ENCODE assay signal across 15 cellular contexts in genomic region chr2:63300835-63301234, GRCh38.
DNase-seq lines count a peak whose midpoint lies in the region; ATAC-seq and TF ChIP-seq lines count a peak whose summit lies in the region.
"Had no signal": no experiment of that assay in that cellular context is flagged by ENCODE, and none has a peak within 500 bp of the region (broad histone marks: within the 10 kb centered on the region; RNA-seq: fewer than 3 reads in every experiment).

No MANE protein-coding gene starts in this region.

- H2AFZ ChIP-seq in GM23338 (no peak overlapping the region), OCI-LY3 (ENCODE audit: low read depth, low read length) (no peak overlapping the region)
- H2AFZ ChIP-seq: hepatocyte had no signal

- no peak overlapping the region for H3K27ac ChIP-seq in DOHH2 (ENCODE audit: low read depth, low read length)
- no peak overlapping the region for H3K27ac ChIP-seq in GM23338 (ENCODE audit: low read depth)
- no peak overlapping the region for H3K27ac ChIP-seq in OCI-LY3 (ENCODE audit: low read length)
- H3K27ac ChIP-seq: hepatocyte, neutrophil had no signal

- H3K9ac ChIP-seq in OCI-LY3 (ENCODE audit: low read length) = no peak overlapping the region

- H4K20me1 ChIP-seq in DOHH2 (ENCODE audit: control insufficient read depth, insufficient read depth, low read depth, low read length) (no peaks in the 10 kb centered on the region), GM23338 (replicated peaks; ENCODE audit: insufficient read depth) (no peaks in the 10 kb centered on the region), OCI-LY3 (ENCODE audit: insufficient read depth, low read length) (no peaks in the 10 kb centered on the region)

- H3K36me3 Mint-ChIP-seq in GM23338 (ENCODE audit: low read depth) (peaks cover 73% of the 10 kb centered on the region), endothelial cell (ENCODE audit: low read depth, unreplicated experiment) (peaks cover 27% of the 10 kb centered on the region)
- H3K36me3 Mint-ChIP-seq: activated naive CD4-positive, alpha-beta T cell treated with anti-CD3 and anti-CD28 coated beads, Interleukin-2, amount 10 ng/mL, durations not matched to agents 7 days and 5 days had no signal

- peaks cover 62% of the 10 kb centered on the region for H3K9me3 Mint-ChIP-seq in GM23338
- peaks cover 15% of the 10 kb centered on the region for H3K9me3 Mint-ChIP-seq in endothelial cell (ENCODE audit: unreplicated experiment)

- H3K4me2 ChIP-seq in DOHH2 (ENCODE audit: low read length) = no peak overlapping the region
- H3K4me2 ChIP-seq in GM23338 = no peak overlapping the region
- H3K4me2 ChIP-seq in OCI-LY3 (ENCODE audit: low read length) = no peak overlapping the region
- H3K4me2 ChIP-seq: hepatocyte had no signal

- DNase-seq in GM23338 (ENCODE audit: low spot score) (peak; percentile 64), endothelial cell (ENCODE audit: low spot score) (no peak), posterior cingulate gyrus (no peak), NCI-H446 (lab: John Stamatoyannopoulos, UW) (no peak)
- DNase-seq: activated naive CD4-positive, alpha-beta T cell treated with anti-CD3 and anti-CD28 coated beads, Interleukin-2, amount 10 ng/mL, durations not matched to agents 7 days and 5 days; CD4-positive, alpha-beta memory T cell; mammary epithelial cell; T1000 had no signal

- TF ChIP-seq CTCF in DOHH2 (IDR thresholded peaks at IDR 0.05; ENCODE audit: low read depth, low read length, poor library complexity, severe bottlenecking) (peak; percentile 61), GM23338 (conservative IDR thresholded peaks at IDR 0.05; ENCODE audit: low read depth in 2 of 2) (peak; percentile 55 to 63), OCI-LY3 (IDR thresholded peaks at IDR 0.05; ENCODE audit: low read depth, low read length) (peak; percentile 49), endothelial cell (IDR thresholded peaks at IDR 0.05; ENCODE audit: unreplicated experiment) (no peak)

- no peak overlapping the region for H3K27ac Mint-ChIP-seq in GM23338
- H3K27ac Mint-ChIP-seq in endothelial cell (ENCODE audit: unreplicated experiment) = no peak overlapping the region
- H3K27ac Mint-ChIP-seq: activated naive CD4-positive, alpha-beta T cell treated with anti-CD3 and anti-CD28 coated beads, Interleukin-2, amount 10 ng/mL, durations not matched to agents 7 days and 5 days; CD4-positive, alpha-beta memory T cell had no signal

- H3K79me2 ChIP-seq in DOHH2 (ENCODE audit: control insufficient read depth, low read length) = no peaks in the 10 kb centered on the region
- H3K79me2 ChIP-seq in GM23338 (replicated peaks; ENCODE audit: insufficient read depth) = no peaks in the 10 kb centered on the region
- no peaks in the 10 kb centered on the region for H3K79me2 ChIP-seq in OCI-LY3 (ENCODE audit: low read length)
- H3K79me2 ChIP-seq: hepatocyte had no signal

- no peaks in the 10 kb centered on the region for H3K36me3 ChIP-seq in DOHH2 (ENCODE audit: control insufficient read depth, low read length)
- peaks cover 37% of the 10 kb centered on the region for H3K36me3 ChIP-seq in GM23338 (ENCODE audit: insufficient read depth)
- H3K36me3 ChIP-seq in OCI-LY3 (replicated peaks; ENCODE audit: low read depth, low read length) = no peaks in the 10 kb centered on the region
- H3K36me3 ChIP-seq: neutrophil had no signal

- H3K4me1 Mint-ChIP-seq in GM23338 (no peaks in the 10 kb centered on the region; the same call in 2 of the 3 replicates), endothelial cell (ENCODE audit: unreplicated experiment) (no peaks in the 10 kb centered on the region)
- H3K4me1 Mint-ChIP-seq: activated naive CD4-positive, alpha-beta T cell treated with anti-CD3 and anti-CD28 coated beads, Interleukin-2, amount 10 ng/mL, durations not matched to agents 7 days and 5 days; CD4-positive, alpha-beta memory T cell had no signal

- H3F3A ChIP-seq in DOHH2 (ENCODE audit: control insufficient read depth, insufficient read depth) (no peaks in the 10 kb centered on the region), GM23338 (replicated peaks; ENCODE audit: low read depth) (no peaks in the 10 kb centered on the region)

- H3K4me3 Mint-ChIP-seq in GM23338 (no peak overlapping the region), endothelial cell (ENCODE audit: unreplicated experiment) (peak overlapping the region; percentile 34)
- H3K4me3 Mint-ChIP-seq: activated naive CD4-positive, alpha-beta T cell treated with anti-CD3 and anti-CD28 coated beads, Interleukin-2, amount 10 ng/mL, durations not matched to agents 7 days and 5 days; CD4-positive, alpha-beta memory T cell; central memory CD8-positive, alpha-beta T cell had no signal

- no peaks in the 10 kb centered on the region for H3K27me3 ChIP-seq in DOHH2 (ENCODE audit: control insufficient read depth, low read length)
- H3K27me3 ChIP-seq in GM23338 (ENCODE audit: insufficient read depth) = no peaks in the 10 kb centered on the region
- no peaks in the 10 kb centered on the region for H3K27me3 ChIP-seq in OCI-LY3 (ENCODE audit: low read depth, low read length)
- H3K27me3 ChIP-seq: hepatocyte, neutrophil had no signal

- intact Hi-C loops in posterior cingulate gyrus (cut with DNase I) = no loop called here

- H3K9me2 ChIP-seq in DOHH2 (replicated peaks; ENCODE audit: control insufficient read depth, low read length) = no peaks in the 10 kb centered on the region
- peaks cover 14% of the 10 kb centered on the region; the same call in 1 of the 2 replicates for H3K9me2 ChIP-seq in GM23338 (ENCODE audit: insufficient read depth)

- H3K27me3 Mint-ChIP-seq in GM23338 (ENCODE audit: insufficient read depth, low read depth, poor library complexity) = peaks cover 9% of the 10 kb centered on the region
- peaks cover 5% of the 10 kb centered on the region for H3K27me3 Mint-ChIP-seq in endothelial cell (ENCODE audit: unreplicated experiment)
- H3K27me3 Mint-ChIP-seq: activated naive CD4-positive, alpha-beta T cell treated with anti-CD3 and anti-CD28 coated beads, Interleukin-2, amount 10 ng/mL, durations not matched to agents 7 days and 5 days; CD4-positive, alpha-beta memory T cell; central memory CD8-positive, alpha-beta T cell had no signal

- ATAC-seq in GM23338 (no peak), GM21619 (IDR thresholded peaks at IDR 0.05; ENCODE audit: unreplicated experiment) (no peak), HG02588 (IDR thresholded peaks at IDR 0.05; ENCODE audit: unreplicated experiment) (no peak)

- H3K4me1 ChIP-seq in DOHH2 (ENCODE audit: control insufficient read depth, low read length) = no peaks in the 10 kb centered on the region
- H3K4me1 ChIP-seq in GM23338 (ENCODE audit: insufficient read depth) = no peaks in the 10 kb centered on the region
- no peaks in the 10 kb centered on the region for H3K4me1 ChIP-seq in OCI-LY3 (ENCODE audit: low read length)

- H3K4me3 ChIP-seq in DOHH2 (ENCODE audit: low read length) (no peak overlapping the region), GM23338 (no peak overlapping the region), OCI-LY3 (ENCODE audit: low read length) (no peak overlapping the region)
- H3K4me3 ChIP-seq: hepatocyte had no signal

- H3K9me3 ChIP-seq in DOHH2 (ENCODE audit: control insufficient read depth, insufficient read depth, low read length) (peaks cover 45% of the 10 kb centered on the region), OCI-LY3 (ENCODE audit: insufficient read depth, low read length) (0 out of 2 replicates have a peak, but pooled peaks cover 5% of the 10 kb centered on the region)
